ENCODE assay signal across 8 cellular contexts in genomic region chr6:165439928-165440554, GRCh38.
DNase-seq lines count a peak whose midpoint lies in the region; ATAC-seq and TF ChIP-seq lines count a peak whose summit lies in the region.

No MANE protein-coding gene starts in this region.

- H3K9me3 ChIP-seq in Loucy (ENCODE audit: insufficient read depth, low read depth, low read length) (0 out of 2 replicates have a peak, but pooled peaks cover 2% of the 10 kb centered on the region), adrenal gland (replicated peaks in 1 of 3) (no peaks in the 10 kb centered on the region)
- no peaks in the 10 kb centered on the region for H3K9me3 ChIP-seq in CD8-positive, alpha-beta T cell (ENCODE audit: low read length)

- 36 to 44% (median 43%) methylated on average over 4 of the region's 4 CpGs for WGBS in adrenal gland, 4 donors

- intact Hi-C loops in Right ventricle myocardium superior (cut with DNase I) (loop anchor here (2.0 to 10.0 kb wide), 3 partner anchors 225 to 411 kb away; partner anchors contain the start of gene PDE10A), Right ventricle myocardium inferior (cut with DNase I) (loop anchor here (1.0 to 10.0 kb wide), 4 partner anchors 223 to 665 kb away; partner anchors contain the start of gene PDE10A), adrenal gland (cut with DNase I) (loop anchor here in 1 of 2 donors (10.0 kb wide), 1 partner anchor 415 kb away; no protein-coding TSS in a partner anchor)
- intact Hi-C loops in CD8-positive, alpha-beta T cell (cut with DNase I, micrococcal nuclease), result no loop called here

- CTCF ChIA-PET in CD8-positive, alpha-beta T cell (lab: Charles Lee), result no interaction called here

- H2AFZ ChIP-seq in Loucy (ENCODE audit: low read length), result peak overlapping the region; percentile 19; the same call in 1 of the 2 replicates

- H3K36me3 ChIP-seq in Loucy (ENCODE audit: insufficient read depth, low read length) (no peaks in the 10 kb centered on the region), adrenal gland (replicated peaks in 1 of 2) (no peaks in the 10 kb centered on the region)
- no peaks in the 10 kb centered on the region for H3K36me3 ChIP-seq in CD8-positive, alpha-beta T cell (ENCODE audit: insufficient read depth, low read length)

- no peaks in the 10 kb centered on the region for H3K27me3 ChIP-seq in Loucy (ENCODE audit: insufficient read depth, low read length, poor library complexity, severe bottlenecking)
- no peaks in the 10 kb centered on the region for H3K27me3 ChIP-seq in adrenal gland
- H3K27me3 ChIP-seq in CD8-positive, alpha-beta T cell (ENCODE audit: insufficient read depth, low read length), result no peaks in the 10 kb centered on the region

- POLR2A ChIA-PET in CD8-positive, alpha-beta T cell (lab: Charles Lee), result interaction anchor here (1.4 kb wide), 1 partner anchor 16 kb away, joined by 3 read pairs; no protein-coding TSS in a partner anchor

- H4K20me1 ChIP-seq in Loucy (ENCODE audit: insufficient read depth, low read length, poor library complexity, severe bottlenecking), result no peaks in the 10 kb centered on the region

- H3K9me2 ChIP-seq in Loucy (replicated peaks; ENCODE audit: low read depth, low read length), result no peaks in the 10 kb centered on the region; the same call in 1 of the 2 replicates

- no peaks in the 10 kb centered on the region for H3F3A ChIP-seq in Loucy (ENCODE audit: low read depth)

- no peak overlapping the region for H3K4me3 Mint-ChIP-seq in activated T-cell treated with anti-CD3 and anti-CD28 coated beads, Interleukin-2, amount 50 U/mL, for 72 hours
- no peak overlapping the region for H3K4me3 Mint-ChIP-seq in CD8-positive, alpha-beta T cell
- H3K4me3 Mint-ChIP-seq in stimulated activated effector memory CD8-positive, alpha-beta T cell treated with anti-CD3 and anti-CD28 coated beads, Interleukin-12 subunit alpha, Interleukin-12 subunit beta, amount 100 ng/mL, for 72 hours, result no peak overlapping the region

- H3K9ac ChIP-seq in Loucy (ENCODE audit: low read depth, low read length, poor library complexity, severe bottlenecking), result no peak overlapping the region

- no peaks in the 10 kb centered on the region for H3K4me1 Mint-ChIP-seq in activated T-cell treated with anti-CD3 and anti-CD28 coated beads, Interleukin-2, amount 50 U/mL, for 72 hours (ENCODE audit: low read depth)
- no peaks in the 10 kb centered on the region for H3K4me1 Mint-ChIP-seq in CD8-positive, alpha-beta T cell (ENCODE audit: low read depth)
- H3K4me1 Mint-ChIP-seq in stimulated activated effector memory CD8-positive, alpha-beta T cell treated with anti-CD3 and anti-CD28 coated beads, Interleukin-12 subunit alpha, Interleukin-12 subunit beta, amount 100 ng/mL, for 72 hours, result no peaks in the 10 kb centered on the region

- no peak overlapping the region for H3K4me2 ChIP-seq in Loucy (ENCODE audit: low read depth, low read length, poor library complexity, severe bottlenecking)

- H3K36me3 Mint-ChIP-seq in activated T-cell treated with anti-CD3 and anti-CD28 coated beads, Interleukin-2, amount 50 U/mL, for 72 hours (ENCODE audit: insufficient read depth in 2 of 2), result peaks cover 0 to 2% of the 10 kb centered on the region in 2 donors
- H3K36me3 Mint-ChIP-seq in CD8-positive, alpha-beta T cell, result no peaks in the 10 kb centered on the region
- no peaks in the 10 kb centered on the region for H3K36me3 Mint-ChIP-seq in stimulated activated effector memory CD8-positive, alpha-beta T cell treated with anti-CD3 and anti-CD28 coated beads, Interleukin-12 subunit alpha, Interleukin-12 subunit beta, amount 100 ng/mL, for 72 hours

- no peaks in the 10 kb centered on the region for H3K79me2 ChIP-seq in Loucy (ENCODE audit: insufficient read depth, low read length)

- H3K27ac ChIP-seq in adrenal gland, result no peak overlapping the region
- no peak overlapping the region for H3K27ac ChIP-seq in CD8-positive, alpha-beta T cell (ENCODE audit: low read depth, low read length)

- no peak overlapping the region for H3K4me3 ChIP-seq in Loucy (ENCODE audit: low read length, poor library complexity, severe bottlenecking)
- no peak overlapping the region for H3K4me3 ChIP-seq in adrenal gland
- no peak overlapping the region for H3K4me3 ChIP-seq in CD8-positive, alpha-beta T cell (ENCODE audit: low read depth, low read length)

- no peaks in the 10 kb centered on the region for H3K27me3 Mint-ChIP-seq in activated T-cell treated with anti-CD3 and anti-CD28 coated beads, Interleukin-2, amount 50 U/mL, for 72 hours (ENCODE audit: low read depth)
- no peaks in the 10 kb centered on the region for H3K27me3 Mint-ChIP-seq in CD8-positive, alpha-beta T cell (ENCODE audit: low read depth)

- TF ChIP-seq CTCF in Loucy (conservative IDR thresholded peaks at IDR 0.05; ENCODE audit: low read length) (peak; percentile 76), adrenal gland (IDR thresholded peaks at IDR 0.05) (peak; percentile 42 to 66 (median 55))
- no peak for TF ChIP-seq CTCF in CD8-positive, alpha-beta T cell (IDR thresholded peaks at IDR 0.05)

- DNase-seq in Right ventricle myocardium superior (no peak), Right ventricle myocardium inferior (ENCODE audit: missing footprints) (no peak), adrenal gland (no peak), kidney tubule cell (ENCODE audit: low spot score) (peak; percentile 69)
- DNase-seq in activated T-cell treated with anti-CD3 and anti-CD28 coated beads, Interleukin-2, amount 50 U/mL, for 72 hours, result no peak
- DNase-seq in CD8-positive, alpha-beta T cell, result no peak
- no peak for DNase-seq in stimulated activated effector memory CD8-positive, alpha-beta T cell treated with anti-CD3 and anti-CD28 coated beads, Interleukin-12 subunit alpha, Interleukin-12 subunit beta, amount 100 ng/mL, for 72 hours (ENCODE audit: low spot score in 2 of 2)

- H3K27ac Mint-ChIP-seq in activated T-cell treated with anti-CD3 and anti-CD28 coated beads, Interleukin-2, amount 50 U/mL, for 72 hours, result no peak overlapping the region
- H3K27ac Mint-ChIP-seq in CD8-positive, alpha-beta T cell, result no peak overlapping the region
- H3K27ac Mint-ChIP-seq in stimulated activated effector memory CD8-positive, alpha-beta T cell treated with anti-CD3 and anti-CD28 coated beads, Interleukin-12 subunit alpha, Interleukin-12 subunit beta, amount 100 ng/mL, for 72 hours, result no peak overlapping the region

- peaks cover 0 to 1% of the 10 kb centered on the region in 2 donors for H3K9me3 Mint-ChIP-seq in activated T-cell treated with anti-CD3 and anti-CD28 coated beads, Interleukin-2, amount 50 U/mL, for 72 hours
- no peaks in the 10 kb centered on the region for H3K9me3 Mint-ChIP-seq in CD8-positive, alpha-beta T cell
- H3K9me3 Mint-ChIP-seq in stimulated activated effector memory CD8-positive, alpha-beta T cell treated with anti-CD3 and anti-CD28 coated beads, Interleukin-12 subunit alpha, Interleukin-12 subunit beta, amount 100 ng/mL, for 72 hours, result no peaks in the 10 kb centered on the region

- no peaks in the 10 kb centered on the region for H3K4me1 ChIP-seq in Loucy (ENCODE audit: insufficient read depth, low read length, poor library complexity, severe bottlenecking)
- no peaks in the 10 kb centered on the region for H3K4me1 ChIP-seq in adrenal gland (replicated peaks in 1 of 2)
- no peaks in the 10 kb centered on the region for H3K4me1 ChIP-seq in CD8-positive, alpha-beta T cell (ENCODE audit: insufficient read depth, low read length)

- ATAC-seq in Right ventricle myocardium superior (ENCODE audit: poor library complexity) (peak; percentile 70), Right ventricle myocardium inferior (no peak)
- ATAC-seq in activated T-cell treated with anti-CD3 and anti-CD28 coated beads, Interleukin-2, amount 50 U/mL, for 72 hours (replicated peaks in 1 of 2), result no peak
- no peak for ATAC-seq in CD8-positive, alpha-beta T cell
- no peak for ATAC-seq in stimulated activated effector memory CD8-positive, alpha-beta T cell treated with anti-CD3 and anti-CD28 coated beads, Interleukin-12 subunit alpha, Interleukin-12 subunit beta, amount 100 ng/mL, for 72 hours

- no peak for TF ChIP-seq POLR2A in adrenal gland (IDR thresholded peaks at IDR 0.05)

Comparison
In these comparisons a context has a peak if more than half of its experiments do, and no peak if none do; other contexts are left out.
1. intact Hi-C loops: an anchor here in Right ventricle myocardium superior (2.0 to 10.0 kb wide) and Right ventricle myocardium inferior (1.0 to 10.0 kb wide); none called in CD8-positive, alpha-beta T cell.